25 cellular contexts compared by ENCODE assay signal in the genomic region with DNA sequence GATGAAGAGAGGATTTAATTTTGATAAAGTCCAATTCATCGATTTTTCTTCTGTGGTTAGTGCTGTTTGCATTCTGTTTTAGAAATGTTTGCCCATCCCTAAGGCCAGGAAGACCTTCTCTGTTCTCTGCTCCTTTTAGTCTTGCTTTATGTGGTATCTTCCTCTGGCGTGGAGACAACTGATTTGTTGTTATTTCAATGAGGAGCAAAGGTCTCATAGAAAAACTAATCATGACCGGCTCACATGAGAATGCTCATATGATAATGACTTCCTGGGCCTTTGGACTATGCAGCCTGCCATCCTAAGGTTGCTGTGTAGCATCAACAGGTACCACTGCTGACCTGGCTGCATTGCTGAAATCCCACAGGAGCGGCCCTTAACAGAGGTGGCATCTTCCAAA. TPM values are rescaled to one million over a fixed set of nuclear protein-coding genes. Genes with fewer than 3 reads are reported as not detected.
"Had no signal": no experiment of that assay in that cellular context is flagged by ENCODE, and none has a peak within 500 bp of the region (broad histone marks: within the 10 kb centered on the region; RNA-seq: fewer than 3 reads in every experiment).

No MANE protein-coding gene starts in this region.

- ATAC-seq: activated naive CD4-positive, alpha-beta T cell treated with anti-CD3 and anti-CD28 coated beads, Interleukin-2, amount 50 U/mL, for 72 hours; activated naive CD8-positive, alpha-beta T cell treated with anti-CD3 and anti-CD28 coated beads, Interleukin-2, amount 50 U/mL, for 24 hours; activated T-cell treated with anti-CD3 and anti-CD28 coated beads, Interleukin-2, amount 50 U/mL, for 4 hours; T-helper 17 cell; WTC11 had no signal

- H3K27me3 ChIP-seq: brain microvascular endothelial cell, cardiac muscle cell had no signal

- H3K4me3 ChIP-seq: cardiac muscle cell had no signal

- H3K27ac ChIP-seq: brain microvascular endothelial cell, cardiac muscle cell had no signal

- DNase-seq: activated CD4-positive, alpha-beta T cell treated with anti-CD3 and anti-CD28 coated beads for 48 hours; activated CD4-positive, alpha-beta T cell treated with anti-CD3 and anti-CD28 coated beads, Interleukin-2, amount 50 U/mL, for 48 hours; activated CD4-positive, CD25-positive, alpha-beta regulatory T cell treated with anti-CD3 and anti-CD28 coated beads, Interleukin-2, amount 50 U/mL, for 72 hours; activated effector memory CD4-positive, alpha-beta T cell treated with anti-CD3 and anti-CD28 coated beads, Interleukin-2, amount 50 U/mL, for 16 hours; activated naive CD4-positive, alpha-beta T cell treated with Interleukin-2 at 50 U/mL for 16 hours; activated naive CD8-positive, alpha-beta T cell treated with anti-CD3 and anti-CD28 coated beads, Interleukin-2, amount 50 U/mL, for 24 hours; activated T-cell treated with anti-CD3 and anti-CD28 coated beads, Interleukin-2, amount 50 U/mL, for 4 hours; amniotic stem cell; brain microvascular endothelial cell; MM.1S; NCI-H1105; NCI-H1436; NCI-H187 treated with DMSO at 0.1 percent for 48 hours; NCI-H2081 treated with DMSO at 0.1 percent for 48 hours; NCI-H2227 treated with DMSO at 0.1 percent for 48 hours; NCI-H446 treated with DMSO at 0.1 percent for 48 hours; NCI-H524 treated with DMSO at 0.1 percent for 48 hours; NK-92 treated with Interleukin-12 subunit alpha and Interleukin-12 subunit beta, amount 100 ng/mL, for 24 hours; SHP77 treated with DMSO at 0.1 percent for 48 hours; T-helper 17 cell; T-helper 9 cell had no signal

- H3K36me3 ChIP-seq: brain microvascular endothelial cell, cardiac muscle cell had no signal

RNA-seq across cellular contexts. Expression of a gene that starts 19.8 kb away (rescaled TPM):
- total RNA-seq: activated naive CD4-positive, alpha-beta T cell treated with anti-CD3 and anti-CD28 coated beads, Interleukin-2, amount 50 U/mL, for 72 hours; astrocyte; cardiac muscle cell; T-helper 17 cell had no signal
